ENCODE assay signal across 18 cellular contexts in the genomic region with DNA sequence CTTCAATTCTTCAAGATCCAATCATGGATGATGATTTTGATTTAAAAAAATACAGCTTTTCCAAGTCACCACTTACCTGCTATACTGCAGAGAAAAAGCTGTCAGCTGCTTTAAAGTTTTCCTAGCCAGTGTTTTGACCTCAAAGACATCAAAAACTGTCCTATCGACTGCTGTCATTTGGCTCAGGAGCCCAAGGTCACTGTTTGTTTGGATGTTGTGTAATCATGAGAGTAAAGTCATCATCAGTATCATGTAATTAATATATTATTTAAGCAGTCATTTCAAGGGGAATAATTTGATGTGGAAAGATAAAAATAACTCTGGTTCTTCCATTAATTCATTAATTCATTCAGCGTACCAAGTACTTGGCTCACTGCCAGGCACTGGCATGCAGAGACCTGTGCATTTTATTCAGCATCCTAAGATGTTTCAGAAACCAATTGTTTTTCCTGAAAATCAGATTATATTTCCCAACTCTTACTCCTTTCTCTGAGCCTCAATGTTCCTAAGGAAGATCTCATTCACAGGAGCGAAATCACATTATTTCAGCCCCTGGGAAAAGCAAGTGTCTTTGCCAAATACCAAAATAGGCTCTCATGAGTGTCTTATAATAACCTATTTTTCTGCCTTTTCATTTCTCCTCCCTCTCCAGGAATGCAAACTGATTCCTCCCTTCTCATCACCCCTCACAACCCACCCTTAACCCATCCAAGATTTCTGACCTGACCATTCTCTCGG. TPM values are rescaled to one million over a fixed set of nuclear protein-coding genes. Genes with fewer than 3 reads are reported as not detected.
DNase-seq lines count a peak whose midpoint lies in the region; ATAC-seq and TF ChIP-seq lines count a peak whose summit lies in the region.
"Had no signal": no experiment of that assay in that cellular context is flagged by ENCODE, and none has a peak within 500 bp of the region (broad histone marks: within the 10 kb centered on the region; RNA-seq: fewer than 3 reads in every experiment).

No MANE protein-coding gene starts in this region.

- DNase-seq in DMS79 treated with DMSO at 0.1 percent for 48 hours (lab: John Stamatoyannopoulos, UW) = peak; percentile 17
- no peak for DNase-seq in DMS79 (lab: John Stamatoyannopoulos, UW)
- no peak for DNase-seq in adipocyte (ENCODE audit: low read depth)
- no peak for DNase-seq in DMS53 treated with DMSO at 0.1 percent for 48 hours (lab: John Stamatoyannopoulos, UW; ENCODE audit: unreplicated experiment)
- no peak for DNase-seq in NCI-H1092 (lab: John Stamatoyannopoulos, UW)
- DNase-seq in activated T-cell treated with anti-CD3 and anti-CD28 coated beads, Interleukin-2, amount 50 U/mL, for 48 hours = no peak
- DNase-seq: 8988T; activated CD4-positive, alpha-beta T cell treated with anti-CD3 and anti-CD28 coated beads for 4 hours; activated CD8-positive, alpha-beta memory T cell treated with anti-CD3 and anti-CD28 coated beads, Interleukin-2, amount 50 U/mL, for 4 hours; brain microvascular endothelial cell; NCI-H2081; NCI-H526; PC-9; stimulated activated CD4-positive, alpha-beta T cell treated with anti-CD3 and anti-CD28 coated beads, Interleukin-2, amount 100 ng/mL, for 48 hours had no signal

- no peak for TF ChIP-seq EP300 in gastroesophageal sphincter (IDR thresholded peaks at IDR 0.05)

- ATAC-seq in gastroesophageal sphincter = peak; percentile 42

- H3K27me3 ChIP-seq in adipocyte (replicated peaks; ENCODE audit: control insufficient read depth, insufficient read depth, low read length) (no peaks in the 10 kb centered on the region), gastroesophageal sphincter (no peaks in the 10 kb centered on the region), subcutaneous abdominal adipose tissue (ENCODE audit: control insufficient read depth in 5 of 5, insufficient read depth in 4 of 5, low read length in 5 of 5) (no peaks in the 10 kb centered on the region)
- H3K27me3 ChIP-seq: BLaER1 treated with 17β-estradiol and CSF1 and Interleukin-3, amounts not matched to agents 10 nM and 100 nM; brain microvascular endothelial cell; neutrophil had no signal

- TF ChIP-seq CTCF in gastroesophageal sphincter (IDR thresholded peaks at IDR 0.05) = no peak

- H3K27ac ChIP-seq in gastroesophageal sphincter (peak overlapping the region; percentile 56 to 72 (median 60)), subcutaneous abdominal adipose tissue (ENCODE audit: low read depth, low read length) (peak overlapping the region; percentile 33)
- H3K27ac ChIP-seq: BLaER1 treated with 17β-estradiol and CSF1 and Interleukin-3, amounts not matched to agents 10 nM and 100 nM; brain microvascular endothelial cell; neutrophil; PC-9 had no signal

- H3K4me3 ChIP-seq in adipocyte (ENCODE audit: low read length) (no peak overlapping the region), gastroesophageal sphincter (no peak overlapping the region), subcutaneous abdominal adipose tissue (ENCODE audit: low read depth in 1 of 5, low read length in 5 of 5) (no peak overlapping the region)
- H3K4me3 ChIP-seq: BLaER1 treated with 17β-estradiol and CSF1 and Interleukin-3, amounts not matched to agents 10 nM and 100 nM; PC-9 had no signal

- no peaks in the 10 kb centered on the region for H3K36me3 ChIP-seq in adipocyte (ENCODE audit: control insufficient read depth, insufficient read depth, low read length, severe bottlenecking)
- no peaks in the 10 kb centered on the region for H3K36me3 ChIP-seq in gastroesophageal sphincter
- H3K36me3 ChIP-seq in subcutaneous abdominal adipose tissue (ENCODE audit: control insufficient read depth in 5 of 5, insufficient read depth in 5 of 5, low read length in 5 of 5) = no peaks in the 10 kb centered on the region
- H3K36me3 ChIP-seq: BLaER1 treated with 17β-estradiol and CSF1 and Interleukin-3, amounts not matched to agents 10 nM and 100 nM; brain microvascular endothelial cell; neutrophil had no signal

- TF ChIP-seq POLR2A in gastroesophageal sphincter (IDR thresholded peaks at IDR 0.05) = no peak

- WGBS in gastroesophageal sphincter (ENCODE audit: low coverage in 1 of 2), 2 donors = 21 to 31% methylated on average over 4 of the region's 4 CpGs

- H3K4me1 ChIP-seq in adipocyte (ENCODE audit: control insufficient read depth, insufficient read depth, low read length) (peaks cover 52% of the 10 kb centered on the region), gastroesophageal sphincter (peaks cover 3 to 52% (median 27%) of the 10 kb centered on the region in 3 donors), subcutaneous abdominal adipose tissue (ENCODE audit: control insufficient read depth in 5 of 5, insufficient read depth in 5 of 5, low read length in 5 of 5) (peaks cover 14 to 32% (median 32%) of the 10 kb centered on the region in 5 donors)

- H3K9ac ChIP-seq in adipocyte (ENCODE audit: low read length) (peak overlapping the region; percentile 57), subcutaneous abdominal adipose tissue (ENCODE audit: low read length in 5 of 5) (peak overlapping the region in 1 of 5 donors; percentile 30)
- H3K9ac ChIP-seq: BLaER1 treated with 17β-estradiol and CSF1 and Interleukin-3, amounts not matched to agents 10 nM and 100 nM had no signal

- H3K9me3 ChIP-seq in adipocyte (ENCODE audit: control insufficient read depth, low read length) = no peaks in the 10 kb centered on the region
- H3K9me3 ChIP-seq in gastroesophageal sphincter = no peaks in the 10 kb centered on the region
- no peaks in the 10 kb centered on the region for H3K9me3 ChIP-seq in subcutaneous abdominal adipose tissue (ENCODE audit: control insufficient read depth in 5 of 5, low read length in 5 of 5)
- H3K9me3 ChIP-seq: BLaER1 treated with 17β-estradiol and CSF1 and Interleukin-3, amounts not matched to agents 10 nM and 100 nM; neutrophil had no signal

RNA-seq across cellular contexts. Expression of a gene that starts 59.9 kb away (rescaled TPM):
- 1 to 10 TPM in 1 of 4 donors, under 1 TPM in 2, not detected in 1; 0.12 to 1.5 (median 0.40) TPM for total RNA-seq in gastroesophageal sphincter
